8 cellular contexts compared by ENCODE assay signal in the genomic region with DNA sequence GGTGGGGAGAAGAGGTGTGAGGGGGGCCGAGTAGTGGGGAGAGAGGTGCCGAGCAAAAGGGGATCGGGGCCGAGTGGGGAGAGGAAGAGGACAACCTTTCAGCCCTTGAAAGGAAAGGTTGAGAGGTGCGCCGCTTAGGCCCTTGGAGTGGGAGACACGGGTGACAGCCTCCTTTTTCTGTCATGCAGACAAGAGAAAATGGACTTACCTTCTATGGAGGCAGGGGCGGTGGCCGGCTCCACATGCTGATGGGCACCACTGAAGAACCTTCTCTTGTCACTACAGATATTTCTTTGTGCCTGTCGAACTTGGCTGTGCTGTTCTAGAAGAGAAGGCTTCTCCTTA. TPM values are rescaled to one million over a fixed set of nuclear protein-coding genes. Genes with fewer than 3 reads are reported as not detected.
DNase-seq lines count a peak whose midpoint lies in the region; ATAC-seq, FAIRE-seq and TF ChIP-seq lines count a peak whose summit lies in the region.

No MANE protein-coding gene starts in this region.

- H2BK15ac ChIP-seq in H1 (ENCODE audit: low read length) = no peak overlapping the region

- H3K27me3 ChIP-seq in ACC112 (ENCODE audit: insufficient read depth, low read length) (no peaks in the 10 kb centered on the region), SU-DHL-6 (ENCODE audit: low read length) (no peaks in the 10 kb centered on the region), H1 (replicated peaks in 1 of 4; ENCODE audit: control insufficient read depth in 3 of 4, extremely low read depth in 1 of 4, insufficient read depth in 3 of 4, low read length in 3 of 4) (no peaks in the 10 kb centered on the region), muscle layer of duodenum (ENCODE audit: low read depth, low read length) (no peaks in the 10 kb centered on the region), upper lobe of right lung (no peaks in the 10 kb centered on the region)

- H3K23ac ChIP-seq in H1 (ENCODE audit: insufficient read length) = no peak overlapping the region

- no peak for TF ChIP-seq RAD21 in H1 (IDR thresholded peaks at IDR 0.05 in 1 of 2, conservative IDR thresholded peaks at IDR 0.05 in 1 of 2; ENCODE audit: low read depth in 2 of 2, low read length in 2 of 2)

- DNase-seq in H1 (ENCODE audit: low read depth in 1 of 2, low spot score in 2 of 2) = no peak
- DNase-seq in upper lobe of right lung = no peak
- no peak for DNase-seq in NCI-H128 (lab: John Stamatoyannopoulos, UW; ENCODE audit: unreplicated experiment)

- intact Hi-C loops in upper lobe of right lung (cut with DNase I) = no loop called here

- peak overlapping the region; percentile 79 for H2AFZ ChIP-seq in ACC112 (ENCODE audit: low read length, unreplicated experiment)
- peak overlapping the region; percentile 73 for H2AFZ ChIP-seq in SU-DHL-6 (ENCODE audit: low read depth, low read length, severe bottlenecking)
- no peak overlapping the region for H2AFZ ChIP-seq in H1 (ENCODE audit: low read length)

- no peak overlapping the region for H4K91ac ChIP-seq in H1 (replicated peaks; ENCODE audit: insufficient read length, low read length)

- H4K20me1 ChIP-seq in SU-DHL-6 (ENCODE audit: low read depth, low read length) (no peaks in the 10 kb centered on the region), H1 (replicated peaks in 1 of 2; ENCODE audit: control insufficient read depth in 1 of 2, insufficient read depth in 2 of 2, low read length in 2 of 2) (no peaks in the 10 kb centered on the region)

- H3K9me2 ChIP-seq in SU-DHL-6 (replicated peaks; ENCODE audit: insufficient read depth, low read length) = no peaks in the 10 kb centered on the region

- H3K14ac ChIP-seq in H1 (ENCODE audit: insufficient read length) = no peak overlapping the region

- no peak overlapping the region for H3K56ac ChIP-seq in H1 (replicated peaks; ENCODE audit: insufficient read length, low read depth, low read length)

- peak overlapping the region; percentile 99 for H2BK5ac ChIP-seq in H1 (ENCODE audit: low read depth, low read length)

- peaks cover 6% of the 10 kb centered on the region; the same call in 1 of the 2 replicates for H3K79me1 ChIP-seq in H1 (ENCODE audit: low read depth, low read length)

- H2BK20ac ChIP-seq in H1 (ENCODE audit: low read length) = no peak overlapping the region

- peaks cover 6% of the 10 kb centered on the region for H3K4me1 ChIP-seq in ACC112 (ENCODE audit: control insufficient read depth, insufficient read depth, low read length, unreplicated experiment)
- H3K4me1 ChIP-seq in H1 (replicated peaks in 1 of 4; ENCODE audit: control insufficient read depth in 3 of 4, insufficient read depth in 4 of 4, low read length in 3 of 4) = peaks cover 0 to 4% (median under 1%) of the 10 kb centered on the region in 4 experiments; a peak in 3 of 7 replicates
- peaks cover 0 to 19% of the 10 kb centered on the region in 2 donors for H3K4me1 ChIP-seq in muscle layer of duodenum (ENCODE audit: control insufficient read depth in 1 of 2, insufficient read depth in 2 of 2, low read length in 2 of 2)
- H3K4me1 ChIP-seq in upper lobe of right lung = peaks cover 23% of the 10 kb centered on the region

- H3K23me2 ChIP-seq in H1 (ENCODE audit: low read depth, low read length) = peaks cover 7% of the 10 kb centered on the region

- POLR2A ChIA-PET in H1 (lab: Charles Lee; ENCODE audit: partially characterized antibody) = interaction anchor here (0.6 to 3.1 kb wide), 9 partner anchors 8 to 709 kb away, joined by 3 to 22 read pairs (median 5); a partner anchor contains a TSS

- H2AK5ac ChIP-seq in H1 (ENCODE audit: low read depth, low read length) = no peak overlapping the region

- H3K4ac ChIP-seq in H1 (replicated peaks; ENCODE audit: insufficient read length, low read depth, low read length) = peak overlapping the region; percentile 1

- TF ChIP-seq POLR2A in H1 (IDR thresholded peaks at IDR 0.05; ENCODE audit: control extremely low read depth in 1 of 2, low read depth in 2 of 2, low read length in 2 of 2) = no peak

- no peaks in the 10 kb centered on the region for H3F3A ChIP-seq in SU-DHL-6 (ENCODE audit: insufficient read depth)

- H3K9me3 ChIP-seq in SU-DHL-6 (ENCODE audit: insufficient read depth, low read length) = no peaks in the 10 kb centered on the region
- no peaks in the 10 kb centered on the region for H3K9me3 ChIP-seq in H1 (ENCODE audit: insufficient read depth in 2 of 2, low read depth in 1 of 2, low read length in 1 of 2)
- H3K9me3 ChIP-seq in muscle layer of duodenum (ENCODE audit: control insufficient read depth in 1 of 2, low read length in 2 of 2) = no peaks in the 10 kb centered on the region
- no peaks in the 10 kb centered on the region for H3K9me3 ChIP-seq in upper lobe of right lung

- 0% methylated on average over 6 of the region's 10 CpGs; no CpG with 5 or more reads in 1 of the 2 experiments for WGBS in H1 (ENCODE audit: extremely low coverage in 1 of 2, insufficient coverage in 1 of 2, insufficient read length in 1 of 2, insufficient replicate concordance in 2 of 2, low coverage in 1 of 2, low lambda C conversion rate in 2 of 2, missing lambda C conversion rate in 1 of 2), 2 experiments

- H3K79me2 ChIP-seq in ACC112 (ENCODE audit: control insufficient read depth, insufficient read depth, low read length, unreplicated experiment) (peaks cover 40% of the 10 kb centered on the region), SU-DHL-6 (ENCODE audit: insufficient read depth, low read length) (peaks cover 48% of the 10 kb centered on the region), H1 (ENCODE audit: control insufficient read depth in 1 of 2, insufficient read depth in 2 of 2, low read length in 2 of 2) (peaks cover 3 to 40% of the 10 kb centered on the region in 2 experiments; a peak in 3 of 4 replicates)

- TF ChIP-seq CTCF in SU-DHL-6 (IDR thresholded peaks at IDR 0.05; ENCODE audit: insufficient read depth, low read length, poor library complexity, severe bottlenecking) (no peak), H1 (IDR thresholded peaks at IDR 0.05; ENCODE audit: control extremely low read depth in 1 of 3, insufficient read depth in 1 of 3, low read depth in 1 of 3, low read length in 3 of 3) (no peak), upper lobe of right lung (IDR thresholded peaks at IDR 0.05) (no peak)

- H2BK12ac ChIP-seq in H1 (ENCODE audit: low read depth, low read length) = no peak overlapping the region

- peak; percentile 4 for ATAC-seq in GM21529 (IDR thresholded peaks at IDR 0.05; ENCODE audit: unreplicated experiment)
- no peak for ATAC-seq in upper lobe of right lung
- ATAC-seq in HG03439 (IDR thresholded peaks at IDR 0.05; ENCODE audit: unreplicated experiment) = no peak

- H3K4me3 ChIP-seq in ACC112 (ENCODE audit: low read depth, low read length) = peak overlapping the region; percentile 87
- peak overlapping the region; percentile 66 for H3K4me3 ChIP-seq in SU-DHL-6 (ENCODE audit: insufficient read depth, low read length, poor library complexity, severe bottlenecking)
- peak overlapping the region; percentile 82 to 98 (median 90) for H3K4me3 ChIP-seq in H1 (ENCODE audit: extremely low read depth in 1 of 4, insufficient read depth in 2 of 4, low read depth in 3 of 4, low read length in 4 of 4)
- H3K4me3 ChIP-seq in muscle layer of duodenum (ENCODE audit: low read depth in 1 of 2, low read length in 2 of 2) = peak overlapping the region; percentile 90
- H3K4me3 ChIP-seq in upper lobe of right lung = peak overlapping the region; percentile 81

- no peak overlapping the region for H4K5ac ChIP-seq in H1 (ENCODE audit: insufficient read length, low read depth, low read length)

- FAIRE-seq in H1 (lab: Jason Lieb, UNC) = no peak

- no peak overlapping the region for H4K8ac ChIP-seq in H1 (ENCODE audit: extremely low read depth, insufficient read depth, low read length)

- no peak overlapping the region for H3K18ac ChIP-seq in H1 (ENCODE audit: extremely low read depth, low read length)

- H3K9ac ChIP-seq in SU-DHL-6 (ENCODE audit: low read length) = peak overlapping the region; percentile 82
- peak overlapping the region in 3 of 4 experiments; percentile 8 to 92 (median 87); a peak in 5 of 7 replicates for H3K9ac ChIP-seq in H1 (replicated peaks in 1 of 4; ENCODE audit: extremely low read depth in 1 of 4, low read depth in 3 of 4, low read length in 3 of 4)

- no peak overlapping the region for H2BK120ac ChIP-seq in H1 (replicated peaks; ENCODE audit: low read depth, low read length)

- CTCF ChIA-PET in H1 (lab: Charles Lee; ENCODE audit: partially characterized antibody) = interaction anchor here (0.8 to 2.4 kb wide), 5 partner anchors 10 to 42 kb away, joined by 3 to 7 read pairs (median 4); no protein-coding TSS in a partner anchor

- peak overlapping the region; percentile 97 for H3K27ac ChIP-seq in ACC112 (ENCODE audit: low read depth, low read length)
- H3K27ac ChIP-seq in SU-DHL-6 (ENCODE audit: low read depth, low read length) = peak overlapping the region; percentile 83
- no peak overlapping the region for H3K27ac ChIP-seq in H1 (ENCODE audit: low read depth, low read length)
- peak overlapping the region; percentile 96 for H3K27ac ChIP-seq in muscle layer of duodenum (ENCODE audit: low read length)
- H3K27ac ChIP-seq in upper lobe of right lung = peak overlapping the region; percentile 96

- H3K4me2 ChIP-seq in SU-DHL-6 (ENCODE audit: low read depth, low read length, poor library complexity, severe bottlenecking) = peak overlapping the region; percentile 77
- H3K4me2 ChIP-seq in H1 (ENCODE audit: insufficient read depth in 1 of 2, low read depth in 2 of 2, low read length in 2 of 2) = peak overlapping the region; percentile 78 to 99

- no peak for TF ChIP-seq EP300 in H1 (IDR thresholded peaks at IDR 0.05; ENCODE audit: borderline replicate concordance in 1 of 2, low read depth in 2 of 2, low read length in 2 of 2)

- H3K36me3 ChIP-seq in ACC112 (ENCODE audit: insufficient read depth, low read length) (no peaks in the 10 kb centered on the region), SU-DHL-6 (ENCODE audit: low read length) (no peaks in the 10 kb centered on the region), H1 (ENCODE audit: control insufficient read depth in 2 of 4, insufficient read depth in 4 of 4, low read length in 3 of 4) (peaks cover 0 to 6% (median 1%) of the 10 kb centered on the region in 4 experiments; a peak in 4 of 8 replicates), muscle layer of duodenum (ENCODE audit: control insufficient read depth in 1 of 2, insufficient read depth in 2 of 2, low read length in 2 of 2) (peaks cover 2 to 3% of the 10 kb centered on the region in 2 donors), upper lobe of right lung (peaks cover 9% of the 10 kb centered on the region)

RNA-seq across cellular contexts. Expression of a gene that starts 0.4 kb away (rescaled TPM):
- 30.9 and 31.7 TPM in 2 replicates for total RNA-seq in H1 (2021; fragmentation: NEBNext Ultra II Directional; extraction: Animal tissue kit (Norgen Biotek cat#: 25700))
- polyA plus RNA-seq in H1 (2011; rRNA removed) = 19.9 and 27.3 TPM in 2 replicates
- polyA plus RNA-seq in H1 (2011; cell fraction: cytosol; rRNA removed) = 17.9 TPM
- polyA plus RNA-seq in H1 (2011; cell fraction: nucleus; rRNA removed) = 20.9 TPM
- 16.8 to 22.5 TPM (median 19.6 TPM) in 4 replicates for polyA plus RNA-seq in H1 (2012, experiment 1 of 2)
- 10.9 TPM for polyA plus RNA-seq in H1 (2012, experiment 2 of 2)
- polyA plus RNA-seq in H1 (2013, experiment 1 of 2) = 10.5 TPM
- 11.6 TPM for polyA plus RNA-seq in H1 (2013, experiment 2 of 2)
- 51.9 and 54.2 TPM in 2 replicates for polyA minus RNA-seq in H1 (2011; rRNA and poly(A)+ RNA removed)
- 19.4 TPM for polyA minus RNA-seq in H1 (2011; cell fraction: cytosol; rRNA and poly(A)+ RNA removed)
- polyA minus RNA-seq in H1 (2011; cell fraction: nucleus; rRNA and poly(A)+ RNA removed) = 24.2 TPM
- 23.5 TPM for total RNA-seq in upper lobe of right lung

RNA-seq across cellular contexts. Expression of a gene that starts 0.6 kb away (rescaled TPM):
- 6.8 and 8.0 TPM in 2 replicates for total RNA-seq in H1 (2021; fragmentation: NEBNext Ultra II Directional; extraction: Animal tissue kit (Norgen Biotek cat#: 25700))
- polyA plus RNA-seq in H1 (2011; rRNA removed) = 5.0 and 5.8 TPM in 2 replicates
- polyA plus RNA-seq in H1 (2011; cell fraction: cytosol; rRNA removed) = 6.7 TPM
- 3.0 TPM for polyA plus RNA-seq in H1 (2011; cell fraction: nucleus; rRNA removed)
- polyA plus RNA-seq in H1 (2012, experiment 1 of 2) = 7.3 to 11.9 TPM (median 8.5 TPM) in 4 replicates
- 7.9 TPM for polyA plus RNA-seq in H1 (2012, experiment 2 of 2)
- polyA plus RNA-seq in H1 (2013, experiment 1 of 2) = 7.3 TPM
- 7.7 TPM for polyA plus RNA-seq in H1 (2013, experiment 2 of 2)
- polyA minus RNA-seq in H1 (2011; rRNA and poly(A)+ RNA removed) = 1.0 and 1.4 TPM in 2 replicates
- 2.7 TPM for polyA minus RNA-seq in H1 (2011; cell fraction: cytosol; rRNA and poly(A)+ RNA removed)
- polyA minus RNA-seq in H1 (2011; cell fraction: nucleus; rRNA and poly(A)+ RNA removed) = 2.3 TPM
- total RNA-seq in upper lobe of right lung = 6.9 TPM
